In the genomic region with DNA sequence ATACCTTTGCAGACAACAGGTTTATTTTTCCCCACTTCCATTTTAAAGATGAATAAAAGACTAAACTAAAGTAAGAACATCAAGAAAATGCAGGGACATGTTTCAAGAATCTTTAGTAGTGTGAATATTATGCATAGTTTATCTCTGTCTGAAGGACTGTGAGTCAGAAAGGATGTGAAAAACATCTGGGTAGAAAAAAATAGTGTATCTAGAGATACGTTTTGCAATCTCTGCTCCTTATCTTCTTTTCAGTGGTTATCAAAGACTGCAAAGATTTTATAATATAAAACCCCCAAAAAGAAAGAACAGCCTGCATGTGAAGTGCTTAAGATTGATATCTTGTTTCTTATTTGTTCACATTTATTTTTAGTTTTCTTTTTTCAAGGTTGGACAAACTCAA, we compare ENCODE assay signal across 9 cellular contexts.
A peak's percentile ranks its signal among the peaks of the same experiment; 100 is the strongest.
DNase-seq lines count a peak whose midpoint lies in the region; ATAC-seq and TF ChIP-seq lines count a peak whose summit lies in the region.
"Had no signal": no experiment of that assay in that cellular context is flagged by ENCODE, and none has a peak within 500 bp of the region (broad histone marks: within the 10 kb centered on the region; RNA-seq: fewer than 3 reads in every experiment).

No MANE protein-coding gene starts in this region.

- H3K4me3 Mint-ChIP-seq in CD4-positive, alpha-beta memory T cell: peak overlapping the region in 5 of 8 donors; percentile 64 to 77 (median 67)
- H3K4me3 Mint-ChIP-seq in nephron: no peak overlapping the region
- H3K4me3 Mint-ChIP-seq: GM23338 had no signal

- no peak overlapping the region for H2AK5ac ChIP-seq in IMR-90 (ENCODE audit: low read depth, low read length)

- peak overlapping the region in 3 of 7 donors; percentile 14 to 72 (median 17) for H3K27ac Mint-ChIP-seq in CD4-positive, alpha-beta memory T cell
- peak overlapping the region in 2 of 3 experiments; percentile 15 to 20 for H3K27ac Mint-ChIP-seq in nephron
- H3K27ac Mint-ChIP-seq: GM23338 had no signal

- CTCF ChIA-PET in CD4-positive, alpha-beta memory T cell (lab: Charles Lee; ENCODE audit: partially characterized antibody): interaction anchor here (1.5 kb wide), 1 partner anchor 26 kb away, joined by 7 read pairs; no protein-coding TSS in a partner anchor
- CTCF ChIA-PET in IMR-90 (lab: Yijun Ruan, JAX): interaction anchor here (1.0 kb wide), 1 partner anchor 10 kb away, joined by 3 read pairs; no protein-coding TSS in a partner anchor

- no TSS peak for BruUV-seq in IMR-90 (replicated peaks; lab: Mats Ljungman, UMichigan)

- in situ Hi-C loops in IMR-90 (cut with MboI; ENCODE audit: low sequenced_read_pairs): no loop called here

- no peak overlapping the region for H4K91ac ChIP-seq in IMR-90 (ENCODE audit: insufficient read depth, low read depth, low read length)

- no CpG with 5 or more reads among the region's 1 CpG for WGBS in IMR-90 (ENCODE audit: extremely low coverage in 2 of 2, insufficient read length in 1 of 2), 2 experiments

- DNase-seq in CD4-positive, alpha-beta memory T cell: peak in 1 of 5 donors; percentile 8
- peak; percentile 69 for DNase-seq in IMR-90
- DNase-seq in cardiac fibroblast (ENCODE audit: low read depth in 2 of 2): peak; percentile 37 to 50

- no peaks in the 10 kb centered on the region for H3K27me3 Mint-ChIP-seq in CD4-positive, alpha-beta memory T cell
- no peaks in the 10 kb centered on the region for H3K27me3 Mint-ChIP-seq in nephron (ENCODE audit: low read depth)
- H3K27me3 Mint-ChIP-seq: brain had no signal

- H3K9me3 ChIP-seq in CD4-positive, alpha-beta memory T cell (ENCODE audit: control insufficient read depth in 1 of 2, low read length in 2 of 2): no peaks in the 10 kb centered on the region
- H3K9me3 ChIP-seq in IMR-90 (ENCODE audit: control insufficient read depth, insufficient read depth, low read length): no peaks in the 10 kb centered on the region

- H4K20me1 ChIP-seq in IMR-90 (ENCODE audit: insufficient read depth, low read length): no peaks in the 10 kb centered on the region

- H3K14ac ChIP-seq in IMR-90 (replicated peaks; ENCODE audit: low read depth, low read length): no peak overlapping the region

- H3K36me3 ChIP-seq in CD4-positive, alpha-beta memory T cell (ENCODE audit: insufficient read depth, low read length): no peaks in the 10 kb centered on the region
- no peaks in the 10 kb centered on the region for H3K36me3 ChIP-seq in IMR-90 (ENCODE audit: control insufficient read depth, insufficient read depth, low read length)

- no peak overlapping the region for H2AFZ ChIP-seq in IMR-90 (replicated peaks; ENCODE audit: low read length, poor library complexity)
- H2AFZ ChIP-seq: GM23338 had no signal

- ATAC-seq in IMR-90 (ENCODE audit: low read depth) (peak; percentile 86), HG02763 (IDR thresholded peaks at IDR 0.05; ENCODE audit: unreplicated experiment) (no peak), GM18511 (IDR thresholded peaks at IDR 0.05; ENCODE audit: unreplicated experiment) (no peak), GM18505 (IDR thresholded peaks at IDR 0.05; ENCODE audit: unreplicated experiment) (no peak)
- ATAC-seq: GM23338 had no signal

- H2BK20ac ChIP-seq in IMR-90 (ENCODE audit: low read depth, low read length): no peak overlapping the region

- H4K5ac ChIP-seq in IMR-90 (ENCODE audit: low read depth, low read length): no peak overlapping the region

- H2BK120ac ChIP-seq in IMR-90 (ENCODE audit: low read depth, low read length): no peak overlapping the region

- H3K18ac ChIP-seq in IMR-90 (ENCODE audit: low read depth, low read length): no peak overlapping the region

- H2BK5ac ChIP-seq in IMR-90 (ENCODE audit: low read depth, low read length, poor library complexity, severe bottlenecking): peak overlapping the region; percentile 66

- POLR2A ChIA-PET in CD4-positive, alpha-beta memory T cell (lab: Charles Lee; ENCODE audit: partially characterized antibody): interaction anchor here (0.7 kb wide), 1 partner anchor 102 kb away, joined by 3 read pairs; the partner anchor contains the start of gene ARHGAP21
- POLR2A ChIA-PET in IMR-90 (lab: Charles Lee; ENCODE audit: unreplicated experiment): no interaction called here

- peaks cover 18 to 27% (median 21%) of the 10 kb centered on the region in 4 donors for H3K4me1 Mint-ChIP-seq in CD4-positive, alpha-beta memory T cell
- H3K4me1 Mint-ChIP-seq in nephron: peaks cover 12% of the 10 kb centered on the region
- H3K4me1 Mint-ChIP-seq: GM23338 had no signal

- peaks cover 14% of the 10 kb centered on the region for H3K4me1 ChIP-seq in CD4-positive, alpha-beta memory T cell (ENCODE audit: insufficient read depth, low read length)
- peaks cover 5% of the 10 kb centered on the region for H3K4me1 ChIP-seq in IMR-90 (ENCODE audit: control insufficient read depth, insufficient read depth, low read length)

- intact Hi-C loops in CD4-positive, alpha-beta memory T cell (cut with micrococcal nuclease): loop anchor here (5.0 to 10.0 kb wide), 2 partner anchors 72 to 119 kb away; no protein-coding TSS in a partner anchor
- intact Hi-C loops in IMR-90 (cut with micrococcal nuclease): no loop called here

- H3K79me1 ChIP-seq in IMR-90 (ENCODE audit: low read depth in 1 of 2, low read length in 2 of 2): no peaks in the 10 kb centered on the region

- no peak overlapping the region for H2AK9ac ChIP-seq in IMR-90 (replicated peaks; ENCODE audit: low read depth, low read length, poor library complexity)

- H4K8ac ChIP-seq in IMR-90 (ENCODE audit: low read depth in 2 of 2, low read length in 2 of 2): no peak overlapping the region

- dilution Hi-C loops in IMR-90 (cut with HindIII; ENCODE audit: low sequenced_read_pairs, unreplicated experiment): no loop called here

- H3K9me1 ChIP-seq in IMR-90 (ENCODE audit: insufficient read depth, low read length): no peaks in the 10 kb centered on the region; the same call in 1 of the 2 replicates

- H3K9me3 Mint-ChIP-seq in CD4-positive, alpha-beta memory T cell: peaks cover 0 to 2% (median 0%) of the 10 kb centered on the region in 8 donors
- no peaks in the 10 kb centered on the region for H3K9me3 Mint-ChIP-seq in nephron
- H3K9me3 Mint-ChIP-seq: GM23338 had no signal

- TF ChIP-seq CTCF in IMR-90 (conservative IDR thresholded peaks at IDR 0.05; ENCODE audit: low read depth, low read length): no peak
- TF ChIP-seq CTCF in cardiac fibroblast (IDR thresholded peaks at IDR 0.05; ENCODE audit: low read depth, low read length): no peak
- no peak for TF ChIP-seq CTCF in nephron (IDR thresholded peaks at IDR 0.05; ENCODE audit: unreplicated experiment in 3 of 3)

- no peak for TF ChIP-seq RAD21 in IMR-90 (IDR thresholded peaks at IDR 0.05; ENCODE audit: low read length)

- H3K56ac ChIP-seq in IMR-90 (ENCODE audit: extremely low read depth, insufficient read depth, low read length): no peak overlapping the region

- H3K9ac ChIP-seq in IMR-90 (ENCODE audit: low read depth, low read length): no peak overlapping the region

- H3K4ac ChIP-seq in IMR-90 (ENCODE audit: low read depth, low read length): no peak overlapping the region

- no peak overlapping the region for H3K4me3 ChIP-seq in CD4-positive, alpha-beta memory T cell (ENCODE audit: low read length in 2 of 2)
- no peak overlapping the region for H3K4me3 ChIP-seq in IMR-90 (ENCODE audit: insufficient read depth, low read depth, low read length)
- H3K4me3 ChIP-seq in cardiac fibroblast (replicated peaks in 1 of 2; ENCODE audit: low read depth in 2 of 2, low read length in 2 of 2): no peak overlapping the region
- H3K4me3 ChIP-seq: GM23338 had no signal

- H2BK15ac ChIP-seq in IMR-90 (ENCODE audit: low read depth, low read length): no peak overlapping the region

- H3K27me3 ChIP-seq in CD4-positive, alpha-beta memory T cell (ENCODE audit: insufficient read depth, low read length): no peaks in the 10 kb centered on the region
- no peaks in the 10 kb centered on the region for H3K27me3 ChIP-seq in IMR-90 (ENCODE audit: control insufficient read depth, insufficient read depth, low read length)

- no peak overlapping the region for H3K23ac ChIP-seq in IMR-90 (ENCODE audit: low read depth, low read length)

- no peak overlapping the region for H3K27ac ChIP-seq in CD4-positive, alpha-beta memory T cell (ENCODE audit: low read depth, low read length)
- H3K27ac ChIP-seq in IMR-90 (ENCODE audit: insufficient read depth, low read length): no peak overlapping the region

- no peaks in the 10 kb centered on the region for H3K36me3 Mint-ChIP-seq in CD4-positive, alpha-beta memory T cell
- H3K36me3 Mint-ChIP-seq in nephron (ENCODE audit: low read depth): no peaks in the 10 kb centered on the region
- H3K36me3 Mint-ChIP-seq: brain had no signal

- H3K4me2 ChIP-seq in IMR-90 (ENCODE audit: low read depth, low read length): no peak overlapping the region
- H3K4me2 ChIP-seq: GM23338 had no signal

- no peak for TF ChIP-seq POLR2A in IMR-90 (IDR thresholded peaks at IDR 0.05; ENCODE audit: low read depth, low read length)
- no peak for TF ChIP-seq POLR2A in GM18505 (IDR thresholded peaks at IDR 0.05; ENCODE audit: borderline replicate concordance, extremely low read depth, insufficient read depth, insufficient read length)

TF ChIP-seq in IMR-90, 13 proteins besides CTCF, POLR2A, EP300 and RAD21:
- TF ChIP-seq RFX5 (IDR thresholded peaks at IDR 0.05; ENCODE audit: low read depth, low read length) (no peak), BHLHE40 (IDR thresholded peaks at IDR 0.05; ENCODE audit: low read depth, low read length) (no peak), FOS (IDR thresholded peaks at IDR 0.05; ENCODE audit: low read depth, low read length) (no peak), CEBPB (IDR thresholded peaks at IDR 0.05; ENCODE audit: low read depth, low read length) (peak; percentile 88), RCOR1 (IDR thresholded peaks at IDR 0.05; ENCODE audit: insufficient replicate concordance, low read length) (no peak), MAFK (IDR thresholded peaks at IDR 0.05; ENCODE audit: low read depth, low read length) (no peak)

Comparison
In these comparisons a context has a peak if more than half of its experiments do, and no peak if none do; other contexts are left out.
1. H3K4me3 Mint-ChIP-seq: peak in CD4-positive, alpha-beta memory T cell (5 of 8); none in nephron (0 of 3).